ENCODE assay signal across 20 cellular contexts in genomic region chr4:148171596-148171995, GRCh38.
A peak's percentile ranks its signal among the peaks of the same experiment; 100 is the strongest.
DNase-seq lines count a peak whose midpoint lies in the region; ATAC-seq and TF ChIP-seq lines count a peak whose summit lies in the region.
"Had no signal": no experiment of that assay in that cellular context is flagged by ENCODE, and none has a peak within 500 bp of the region (broad histone marks: within the 10 kb centered on the region; RNA-seq: fewer than 3 reads in every experiment).

No MANE protein-coding gene starts in this region.

- POLR2A ChIA-PET in naive thymus-derived CD8-positive, alpha-beta T cell (lab: Charles Lee): interaction anchor here (1.7 kb wide), 1 partner anchor 272 kb away, joined by 10 read pairs; the partner anchor contains the start of gene NR3C2

- H3K9me3 Mint-ChIP-seq in effector memory CD8-positive, alpha-beta T cell: no peaks in the 10 kb centered on the region
- peaks cover 0 to 14% (median 4%) of the 10 kb centered on the region in 9 donors for H3K9me3 Mint-ChIP-seq in naive thymus-derived CD8-positive, alpha-beta T cell

- DNase-seq in effector memory CD8-positive, alpha-beta T cell: no peak
- DNase-seq in naive thymus-derived CD8-positive, alpha-beta T cell: no peak
- DNase-seq in activated CD4-positive, alpha-beta T cell treated with anti-CD3 and anti-CD28 coated beads, Interleukin-2, amount 50 U/mL, for 4 hours: no peak
- no peak for DNase-seq in NCI-H2081 (lab: John Stamatoyannopoulos, UW)
- DNase-seq: Calu3; CD4-positive, alpha-beta T cell; DND-41; Karpas-422; MM.1S; NCI-H1092 treated with DMSO at 0.1 percent for 48 hours; NCI-H1694; NCI-H2107; NCI-H446 treated with DMSO at 0.1 percent for 48 hours; SHP77 had no signal

- H3K4me1 Mint-ChIP-seq in effector memory CD8-positive, alpha-beta T cell (ENCODE audit: low read depth in 2 of 2): peaks cover 12 to 24% of the 10 kb centered on the region in 2 donors
- H3K4me1 Mint-ChIP-seq in naive thymus-derived CD8-positive, alpha-beta T cell: peaks cover 15 to 51% (median 33%) of the 10 kb centered on the region in 4 donors

- no peak for ATAC-seq in effector memory CD8-positive, alpha-beta T cell (replicated peaks)
- ATAC-seq in naive thymus-derived CD8-positive, alpha-beta T cell: peak in 1 of 2 donors; percentile 23
- ATAC-seq in HG03095 (IDR thresholded peaks at IDR 0.05; ENCODE audit: unreplicated experiment): no peak
- ATAC-seq: Panc1, SK-N-SH treated with all-trans-retinoic acid at 6 μM for 48 hours had no signal

- H3K4me3 Mint-ChIP-seq in effector memory CD8-positive, alpha-beta T cell: no peak overlapping the region
- H3K4me3 Mint-ChIP-seq in naive thymus-derived CD8-positive, alpha-beta T cell: no peak overlapping the region
- H3K4me3 Mint-ChIP-seq: B cell; CD4-positive, alpha-beta T cell had no signal

- H3K36me3 Mint-ChIP-seq in effector memory CD8-positive, alpha-beta T cell (ENCODE audit: insufficient read depth): no peaks in the 10 kb centered on the region
- H3K36me3 Mint-ChIP-seq in naive thymus-derived CD8-positive, alpha-beta T cell: peaks cover 11 to 29% (median 19%) of the 10 kb centered on the region in 3 donors

- H3K27ac Mint-ChIP-seq in effector memory CD8-positive, alpha-beta T cell: peak overlapping the region; percentile 8 to 71
- H3K27ac Mint-ChIP-seq in naive thymus-derived CD8-positive, alpha-beta T cell: peak overlapping the region in 6 of 10 donors; percentile 8 to 69 (median 29)
- H3K27ac Mint-ChIP-seq: B cell; CD4-positive, alpha-beta T cell had no signal

- no peak for TF ChIP-seq CTCF in C4-2B (conservative IDR thresholded peaks at IDR 0.05)

- TF ChIP-seq EP300 in Ishikawa (IDR thresholded peaks at IDR 0.05; ENCODE audit: borderline replicate concordance): no peak

- H3K27ac ChIP-seq in C4-2B: peak overlapping the region; percentile 24; the same call in 1 of the 2 replicates

- peak; percentile 15; the same call in 1 of the 2 replicates for TF ChIP-seq RAD21 in Ishikawa (IDR thresholded peaks at IDR 0.05; ENCODE audit: low read depth)

- H3K27me3 Mint-ChIP-seq in effector memory CD8-positive, alpha-beta T cell: no peaks in the 10 kb centered on the region
- no peaks in the 10 kb centered on the region for H3K27me3 Mint-ChIP-seq in naive thymus-derived CD8-positive, alpha-beta T cell
- H3K27me3 Mint-ChIP-seq: B cell; CD4-positive, alpha-beta T cell had no signal

TF ChIP-seq in Ishikawa, 13 proteins besides CTCF, POLR2A, EP300 and RAD21:
- TF ChIP-seq ZBTB7A (IDR thresholded peaks at IDR 0.05; ENCODE audit: low read depth): no peak
- TF ChIP-seq, protein P1, sequence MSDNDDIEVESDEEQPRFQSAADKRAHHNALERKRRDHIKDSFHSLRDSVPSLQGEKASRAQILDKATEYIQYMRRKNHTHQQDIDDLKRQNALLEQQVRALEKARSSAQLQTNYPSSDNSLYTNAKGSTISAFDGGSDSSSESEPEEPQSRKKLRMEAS (IDR thresholded peaks at IDR 0.05): no peak
- TF ChIP-seq YY1 (IDR thresholded peaks at IDR 0.05; ENCODE audit: low read depth): no peak
- TF ChIP-seq CEBPB (IDR thresholded peaks at IDR 0.05): no peak
- no peak for TF ChIP-seq CREB1 (IDR thresholded peaks at IDR 0.05; ENCODE audit: low read depth)
- TF ChIP-seq FOXM1 (IDR thresholded peaks at IDR 0.05; ENCODE audit: borderline replicate concordance, low read depth): no peak
- TF ChIP-seq NFIC (IDR thresholded peaks at IDR 0.05): no peak
- no peak for TF ChIP-seq TEAD4 (IDR thresholded peaks at IDR 0.05)
- no peak for TF ChIP-seq TAF1 (IDR thresholded peaks at IDR 0.05; ENCODE audit: low read depth)
- no peak for TF ChIP-seq REST (IDR thresholded peaks at IDR 0.05; ENCODE audit: low read depth)
- TF ChIP-seq EGR1 (IDR thresholded peaks at IDR 0.05): no peak
- no peak for TF ChIP-seq TCF12 (IDR thresholded peaks at IDR 0.05; ENCODE audit: low read depth)
- TF ChIP-seq USF1 (IDR thresholded peaks at IDR 0.05): no peak
TF ChIP-seq in Ishikawa: peak in this region for 0.
